In the genomic region with DNA sequence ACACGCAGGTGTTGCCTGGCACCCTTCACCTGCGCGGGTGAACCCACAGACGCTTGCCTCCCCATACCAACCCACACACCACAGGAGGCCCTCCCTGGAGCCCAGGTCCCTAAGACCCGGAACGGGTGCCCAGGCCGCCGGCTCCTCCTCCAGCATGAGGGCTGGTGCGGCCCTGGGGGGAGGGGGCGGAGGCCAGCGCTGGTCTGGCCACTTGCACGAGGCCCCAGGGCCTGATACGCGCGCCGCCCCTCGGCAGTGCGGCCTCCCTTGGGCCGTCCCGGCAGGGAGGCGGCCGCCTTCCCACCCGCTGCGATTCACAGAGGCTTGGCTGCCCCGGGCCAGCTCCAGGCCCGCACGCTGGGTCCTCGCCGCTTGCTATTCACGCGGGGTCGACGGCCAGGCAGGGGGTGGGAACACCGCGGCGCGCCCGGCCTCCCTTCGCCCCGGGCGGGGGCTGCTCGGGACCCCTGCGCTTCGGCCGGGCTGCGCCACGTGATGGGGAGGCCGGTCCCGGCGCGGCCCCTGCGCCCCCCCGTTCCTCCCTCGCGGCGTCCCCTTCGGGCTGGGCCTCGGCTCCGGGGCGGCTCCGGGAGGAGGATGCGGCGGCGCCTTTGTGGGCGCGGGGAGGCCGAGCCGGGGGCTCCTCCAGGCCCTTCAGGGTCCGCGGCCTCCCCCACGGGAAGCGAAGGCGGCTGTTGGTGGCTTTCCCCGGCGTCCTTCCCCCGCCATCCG, we compare ENCODE assay signal across 1 cellular context.
TF ChIP-seq lines count a peak whose summit lies in the region.

No MANE protein-coding gene starts in this region.

TF ChIP-seq in HepG2, 621 proteins besides CTCF, POLR2A, EP300 and RAD21 (continued from another document and continues in another):
- TF ChIP-seq, protein P1, sequence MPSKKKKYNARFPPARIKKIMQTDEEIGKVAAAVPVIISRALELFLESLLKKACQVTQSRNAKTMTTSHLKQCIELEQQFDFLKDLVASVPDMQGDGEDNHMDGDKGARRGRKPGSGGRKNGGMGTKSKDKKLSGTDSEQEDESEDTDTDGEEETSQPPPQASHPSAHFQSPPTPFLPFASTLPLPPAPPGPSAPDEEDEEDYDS (CRISPR knock-in tag; IDR thresholded peaks at IDR 0.05), result no peak
- TF ChIP-seq HCFC1 (IDR thresholded peaks at IDR 0.05; ENCODE audit: low read depth, low read length), result no peak
- TF ChIP-seq, protein P2, sequence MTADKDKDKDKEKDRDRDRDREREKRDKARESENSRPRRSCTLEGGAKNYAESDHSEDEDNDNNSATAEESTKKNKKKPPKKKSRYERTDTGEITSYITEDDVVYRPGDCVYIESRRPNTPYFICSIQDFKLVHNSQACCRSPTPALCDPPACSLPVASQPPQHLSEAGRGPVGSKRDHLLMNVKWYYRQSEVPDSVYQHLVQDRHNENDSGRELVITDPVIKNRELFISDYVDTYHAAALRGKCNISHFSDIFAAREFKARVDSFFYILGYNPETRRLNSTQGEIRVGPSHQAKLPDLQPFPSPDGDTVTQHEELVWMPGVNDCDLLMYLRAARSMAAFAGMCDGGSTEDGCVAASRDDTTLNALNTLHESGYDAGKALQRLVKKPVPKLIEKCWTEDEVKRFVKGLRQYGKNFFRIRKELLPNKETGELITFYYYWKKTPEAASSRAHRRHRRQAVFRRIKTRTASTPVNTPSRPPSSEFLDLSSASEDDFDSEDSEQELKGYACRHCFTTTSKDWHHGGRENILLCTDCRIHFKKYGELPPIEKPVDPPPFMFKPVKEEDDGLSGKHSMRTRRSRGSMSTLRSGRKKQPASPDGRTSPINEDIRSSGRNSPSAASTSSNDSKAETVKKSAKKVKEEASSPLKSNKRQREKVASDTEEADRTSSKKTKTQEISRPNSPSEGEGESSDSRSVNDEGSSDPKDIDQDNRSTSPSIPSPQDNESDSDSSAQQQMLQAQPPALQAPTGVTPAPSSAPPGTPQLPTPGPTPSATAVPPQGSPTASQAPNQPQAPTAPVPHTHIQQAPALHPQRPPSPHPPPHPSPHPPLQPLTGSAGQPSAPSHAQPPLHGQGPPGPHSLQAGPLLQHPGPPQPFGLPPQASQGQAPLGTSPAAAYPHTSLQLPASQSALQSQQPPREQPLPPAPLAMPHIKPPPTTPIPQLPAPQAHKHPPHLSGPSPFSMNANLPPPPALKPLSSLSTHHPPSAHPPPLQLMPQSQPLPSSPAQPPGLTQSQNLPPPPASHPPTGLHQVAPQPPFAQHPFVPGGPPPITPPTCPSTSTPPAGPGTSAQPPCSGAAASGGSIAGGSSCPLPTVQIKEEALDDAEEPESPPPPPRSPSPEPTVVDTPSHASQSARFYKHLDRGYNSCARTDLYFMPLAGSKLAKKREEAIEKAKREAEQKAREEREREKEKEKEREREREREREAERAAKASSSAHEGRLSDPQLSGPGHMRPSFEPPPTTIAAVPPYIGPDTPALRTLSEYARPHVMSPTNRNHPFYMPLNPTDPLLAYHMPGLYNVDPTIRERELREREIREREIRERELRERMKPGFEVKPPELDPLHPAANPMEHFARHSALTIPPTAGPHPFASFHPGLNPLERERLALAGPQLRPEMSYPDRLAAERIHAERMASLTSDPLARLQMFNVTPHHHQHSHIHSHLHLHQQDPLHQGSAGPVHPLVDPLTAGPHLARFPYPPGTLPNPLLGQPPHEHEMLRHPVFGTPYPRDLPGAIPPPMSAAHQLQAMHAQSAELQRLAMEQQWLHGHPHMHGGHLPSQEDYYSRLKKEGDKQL (CRISPR knock-in tag; IDR thresholded peaks at IDR 0.05; ENCODE audit: low read depth), result no peak
- TF ChIP-seq, protein P3, sequence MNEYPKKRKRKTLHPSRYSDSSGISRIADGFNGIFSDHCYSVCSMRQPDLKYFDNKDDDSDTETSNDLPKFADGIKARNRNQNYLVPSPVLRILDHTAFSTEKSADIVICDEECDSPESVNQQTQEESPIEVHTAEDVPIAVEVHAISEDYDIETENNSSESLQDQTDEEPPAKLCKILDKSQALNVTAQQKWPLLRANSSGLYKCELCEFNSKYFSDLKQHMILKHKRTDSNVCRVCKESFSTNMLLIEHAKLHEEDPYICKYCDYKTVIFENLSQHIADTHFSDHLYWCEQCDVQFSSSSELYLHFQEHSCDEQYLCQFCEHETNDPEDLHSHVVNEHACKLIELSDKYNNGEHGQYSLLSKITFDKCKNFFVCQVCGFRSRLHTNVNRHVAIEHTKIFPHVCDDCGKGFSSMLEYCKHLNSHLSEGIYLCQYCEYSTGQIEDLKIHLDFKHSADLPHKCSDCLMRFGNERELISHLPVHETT (CRISPR knock-in tag; conservative IDR thresholded peaks at IDR 0.05), result no peak; the same call in 1 of the 2 replicates
- TF ChIP-seq AGO1 (IDR thresholded peaks at IDR 0.05; ENCODE audit: low read depth, low read length, poor library complexity, severe bottlenecking), result peak; percentile 11
- TF ChIP-seq, protein P4, sequence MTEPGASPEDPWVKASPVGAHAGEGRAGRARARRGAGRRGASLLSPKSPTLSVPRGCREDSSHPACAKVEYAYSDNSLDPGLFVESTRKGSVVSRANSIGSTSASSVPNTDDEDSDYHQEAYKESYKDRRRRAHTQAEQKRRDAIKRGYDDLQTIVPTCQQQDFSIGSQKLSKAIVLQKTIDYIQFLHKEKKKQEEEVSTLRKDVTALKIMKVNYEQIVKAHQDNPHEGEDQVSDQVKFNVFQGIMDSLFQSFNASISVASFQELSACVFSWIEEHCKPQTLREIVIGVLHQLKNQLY (CRISPR knock-in tag; IDR thresholded peaks at IDR 0.05), result no peak
- TF ChIP-seq SRSF9 (IDR thresholded peaks at IDR 0.05; ENCODE audit: borderline replicate concordance, insufficient read depth, low read depth, low read length, poor library complexity, severe bottlenecking), result no peak
- TF ChIP-seq GFI1 (CRISPR knock-in tag; IDR thresholded peaks at IDR 0.05; ENCODE audit: borderline replicate concordance), result peak; percentile 24; the same call in 1 of the 2 replicates
- TF ChIP-seq NR1H2 (CRISPR knock-in tag; IDR thresholded peaks at IDR 0.05; ENCODE audit: borderline replicate concordance, low read depth), result no peak
- peak; percentile 32 for TF ChIP-seq ZNF883 (CRISPR knock-in tag; IDR thresholded peaks at IDR 0.05; ENCODE audit: not compliant biosample characterization)
- no peak for TF ChIP-seq CREM (IDR thresholded peaks at IDR 0.05)
- no peak for TF ChIP-seq CREM (CRISPR knock-in tag; IDR thresholded peaks at IDR 0.05)
- TF ChIP-seq, protein P5, sequence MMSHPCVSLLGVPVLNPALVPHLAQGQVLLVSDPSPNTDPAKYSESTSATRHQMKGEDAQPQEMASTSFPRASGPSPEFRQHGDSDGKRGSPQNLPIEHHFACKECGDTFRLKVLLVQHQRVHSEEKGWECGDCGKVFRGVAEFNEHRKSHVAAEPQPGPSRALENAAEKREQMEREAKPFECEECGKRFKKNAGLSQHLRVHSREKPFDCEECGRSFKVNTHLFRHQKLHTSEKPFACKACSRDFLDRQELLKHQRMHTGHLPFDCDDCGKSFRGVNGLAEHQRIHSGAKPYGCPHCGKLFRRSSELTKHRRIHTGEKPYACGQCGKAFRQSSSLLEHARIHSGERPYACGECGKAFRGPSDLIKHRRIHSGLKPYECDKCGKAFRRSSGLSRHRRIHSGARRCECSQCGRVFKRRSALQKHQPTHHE (CRISPR knock-in tag; IDR thresholded peaks at IDR 0.05; ENCODE audit: borderline replicate concordance), result no peak
- no peak; the same call in 1 of the 2 replicates for TF ChIP-seq ZNF225 (CRISPR knock-in tag; IDR thresholded peaks at IDR 0.05)
- peak; percentile 56; the same call in 1 of the 2 replicates for TF ChIP-seq ZNF101 (CRISPR knock-in tag; IDR thresholded peaks at IDR 0.05; ENCODE audit: borderline replicate concordance, low read depth)
- no peak for TF ChIP-seq SRF (IDR thresholded peaks at IDR 0.05; ENCODE audit: low read depth, low read length)
- no peak; the same call in 1 of the 2 replicates for TF ChIP-seq KLF15 (CRISPR knock-in tag; IDR thresholded peaks at IDR 0.05; ENCODE audit: borderline replicate concordance)
- TF ChIP-seq MBD4 (IDR thresholded peaks at IDR 0.05; ENCODE audit: borderline replicate concordance, low read length), result no peak
- TF ChIP-seq YEATS2 (CRISPR knock-in tag; IDR thresholded peaks at IDR 0.05; ENCODE audit: borderline replicate concordance), result no peak; the same call in 1 of the 2 replicates
- TF ChIP-seq ARNT2 (CRISPR knock-in tag; IDR thresholded peaks at IDR 0.05; ENCODE audit: low read depth), result no peak; the same call in 1 of the 2 replicates
- TF ChIP-seq, protein P6, sequence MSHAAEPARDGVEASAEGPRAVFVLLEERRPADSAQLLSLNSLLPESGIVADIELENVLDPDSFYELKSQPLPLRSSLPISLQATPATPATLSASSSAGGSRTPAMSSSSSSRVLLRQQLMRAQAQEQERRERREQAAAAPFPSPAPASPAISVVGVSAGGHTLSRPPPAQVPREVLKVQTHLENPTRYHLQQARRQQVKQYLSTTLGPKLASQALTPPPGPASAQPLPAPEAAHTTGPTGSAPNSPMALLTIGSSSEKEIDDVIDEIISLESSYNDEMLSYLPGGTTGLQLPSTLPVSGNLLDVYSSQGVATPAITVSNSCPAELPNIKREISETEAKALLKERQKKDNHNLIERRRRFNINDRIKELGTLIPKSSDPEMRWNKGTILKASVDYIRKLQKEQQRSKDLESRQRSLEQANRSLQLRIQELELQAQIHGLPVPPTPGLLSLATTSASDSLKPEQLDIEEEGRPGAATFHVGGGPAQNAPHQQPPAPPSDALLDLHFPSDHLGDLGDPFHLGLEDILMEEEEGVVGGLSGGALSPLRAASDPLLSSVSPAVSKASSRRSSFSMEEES (CRISPR knock-in tag; IDR thresholded peaks at IDR 0.05), result no peak
- peak; percentile 53; the same call in 1 of the 2 replicates for TF ChIP-seq FOSL1 (CRISPR knock-in tag; IDR thresholded peaks at IDR 0.05; ENCODE audit: borderline replicate concordance)
- TF ChIP-seq, protein P7, sequence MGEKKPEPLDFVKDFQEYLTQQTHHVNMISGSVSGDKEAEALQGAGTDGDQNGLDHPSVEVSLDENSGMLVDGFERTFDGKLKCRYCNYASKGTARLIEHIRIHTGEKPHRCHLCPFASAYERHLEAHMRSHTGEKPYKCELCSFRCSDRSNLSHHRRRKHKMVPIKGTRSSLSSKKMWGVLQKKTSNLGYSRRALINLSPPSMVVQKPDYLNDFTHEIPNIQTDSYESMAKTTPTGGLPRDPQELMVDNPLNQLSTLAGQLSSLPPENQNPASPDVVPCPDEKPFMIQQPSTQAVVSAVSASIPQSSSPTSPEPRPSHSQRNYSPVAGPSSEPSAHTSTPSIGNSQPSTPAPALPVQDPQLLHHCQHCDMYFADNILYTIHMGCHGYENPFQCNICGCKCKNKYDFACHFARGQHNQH (CRISPR knock-in tag; IDR thresholded peaks at IDR 0.05), result no peak
- TF ChIP-seq RBM22 (optimal IDR thresholded peaks at IDR 0.05; ENCODE audit: low read length), result peak; percentile 20
- no peak for TF ChIP-seq TBX3 (IDR thresholded peaks at IDR 0.05; ENCODE audit: borderline replicate concordance)
- TF ChIP-seq ZFP37 (CRISPR knock-in tag; IDR thresholded peaks at IDR 0.05; ENCODE audit: borderline replicate concordance), result no peak
- no peak for TF ChIP-seq NFKBIZ (CRISPR knock-in tag; IDR thresholded peaks at IDR 0.05)
- TF ChIP-seq NFIC (IDR thresholded peaks at IDR 0.05; ENCODE audit: low read length), result no peak
- TF ChIP-seq, protein P8, sequence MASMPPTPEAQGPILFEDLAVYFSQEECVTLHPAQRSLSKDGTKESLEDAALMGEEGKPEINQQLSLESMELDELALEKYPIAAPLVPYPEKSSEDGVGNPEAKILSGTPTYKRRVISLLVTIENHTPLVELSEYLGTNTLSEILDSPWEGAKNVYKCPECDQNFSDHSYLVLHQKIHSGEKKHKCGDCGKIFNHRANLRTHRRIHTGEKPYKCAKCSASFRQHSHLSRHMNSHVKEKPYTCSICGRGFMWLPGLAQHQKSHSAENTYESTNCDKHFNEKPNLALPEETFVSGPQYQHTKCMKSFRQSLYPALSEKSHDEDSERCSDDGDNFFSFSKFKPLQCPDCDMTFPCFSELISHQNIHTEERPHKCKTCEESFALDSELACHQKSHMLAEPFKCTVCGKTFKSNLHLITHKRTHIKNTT (CRISPR knock-in tag; IDR thresholded peaks at IDR 0.05), result no peak
- TF ChIP-seq, protein P9, sequence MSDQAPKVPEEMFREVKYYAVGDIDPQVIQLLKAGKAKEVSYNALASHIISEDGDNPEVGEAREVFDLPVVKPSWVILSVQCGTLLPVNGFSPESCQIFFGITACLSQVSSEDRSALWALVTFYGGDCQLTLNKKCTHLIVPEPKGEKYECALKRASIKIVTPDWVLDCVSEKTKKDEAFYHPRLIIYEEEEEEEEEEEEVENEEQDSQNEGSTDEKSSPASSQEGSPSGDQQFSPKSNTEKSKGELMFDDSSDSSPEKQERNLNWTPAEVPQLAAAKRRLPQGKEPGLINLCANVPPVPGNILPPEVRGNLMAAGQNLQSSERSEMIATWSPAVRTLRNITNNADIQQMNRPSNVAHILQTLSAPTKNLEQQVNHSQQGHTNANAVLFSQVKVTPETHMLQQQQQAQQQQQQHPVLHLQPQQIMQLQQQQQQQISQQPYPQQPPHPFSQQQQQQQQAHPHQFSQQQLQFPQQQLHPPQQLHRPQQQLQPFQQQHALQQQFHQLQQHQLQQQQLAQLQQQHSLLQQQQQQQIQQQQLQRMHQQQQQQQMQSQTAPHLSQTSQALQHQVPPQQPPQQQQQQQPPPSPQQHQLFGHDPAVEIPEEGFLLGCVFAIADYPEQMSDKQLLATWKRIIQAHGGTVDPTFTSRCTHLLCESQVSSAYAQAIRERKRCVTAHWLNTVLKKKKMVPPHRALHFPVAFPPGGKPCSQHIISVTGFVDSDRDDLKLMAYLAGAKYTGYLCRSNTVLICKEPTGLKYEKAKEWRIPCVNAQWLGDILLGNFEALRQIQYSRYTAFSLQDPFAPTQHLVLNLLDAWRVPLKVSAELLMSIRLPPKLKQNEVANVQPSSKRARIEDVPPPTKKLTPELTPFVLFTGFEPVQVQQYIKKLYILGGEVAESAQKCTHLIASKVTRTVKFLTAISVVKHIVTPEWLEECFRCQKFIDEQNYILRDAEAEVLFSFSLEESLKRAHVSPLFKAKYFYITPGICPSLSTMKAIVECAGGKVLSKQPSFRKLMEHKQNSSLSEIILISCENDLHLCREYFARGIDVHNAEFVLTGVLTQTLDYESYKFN (CRISPR knock-in tag; conservative IDR thresholded peaks at IDR 0.05), result 0 out of 2 replicates have a peak, but pooled peaks have one; percentile 26
- TF ChIP-seq ZNF263 (CRISPR knock-in tag; IDR thresholded peaks at IDR 0.05), result no peak
- TF ChIP-seq, protein P10, sequence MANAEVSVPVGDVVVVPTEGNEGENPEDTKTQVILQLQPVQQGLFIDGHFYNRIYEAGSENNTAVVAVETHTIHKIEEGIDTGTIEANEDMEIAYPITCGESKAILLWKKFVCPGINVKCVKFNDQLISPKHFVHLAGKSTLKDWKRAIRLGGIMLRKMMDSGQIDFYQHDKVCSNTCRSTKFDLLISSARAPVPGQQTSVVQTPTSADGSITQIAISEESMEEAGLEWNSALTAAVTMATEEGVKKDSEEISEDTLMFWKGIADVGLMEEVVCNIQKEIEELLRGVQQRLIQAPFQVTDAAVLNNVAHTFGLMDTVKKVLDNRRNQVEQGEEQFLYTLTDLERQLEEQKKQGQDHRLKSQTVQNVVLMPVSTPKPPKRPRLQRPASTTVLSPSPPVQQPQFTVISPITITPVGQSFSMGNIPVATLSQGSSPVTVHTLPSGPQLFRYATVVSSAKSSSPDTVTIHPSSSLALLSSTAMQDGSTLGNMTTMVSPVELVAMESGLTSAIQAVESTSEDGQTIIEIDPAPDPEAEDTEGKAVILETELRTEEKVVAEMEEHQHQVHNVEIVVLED (CRISPR knock-in tag; IDR thresholded peaks at IDR 0.05; ENCODE audit: borderline replicate concordance), result no peak; the same call in 1 of the 2 replicates
- TF ChIP-seq ZC3H4 (CRISPR knock-in tag; IDR thresholded peaks at IDR 0.05; ENCODE audit: borderline replicate concordance), result no peak
- TF ChIP-seq, protein P11, sequence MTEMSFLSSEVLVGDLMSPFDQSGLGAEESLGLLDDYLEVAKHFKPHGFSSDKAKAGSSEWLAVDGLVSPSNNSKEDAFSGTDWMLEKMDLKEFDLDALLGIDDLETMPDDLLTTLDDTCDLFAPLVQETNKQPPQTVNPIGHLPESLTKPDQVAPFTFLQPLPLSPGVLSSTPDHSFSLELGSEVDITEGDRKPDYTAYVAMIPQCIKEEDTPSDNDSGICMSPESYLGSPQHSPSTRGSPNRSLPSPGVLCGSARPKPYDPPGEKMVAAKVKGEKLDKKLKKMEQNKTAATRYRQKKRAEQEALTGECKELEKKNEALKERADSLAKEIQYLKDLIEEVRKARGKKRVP (CRISPR knock-in tag; IDR thresholded peaks at IDR 0.05), result peak in 1 of 2 experiments; percentile 54; a peak in 1 of 4 replicates
